ENCODE assay signal across 8 cellular contexts in the genomic region with DNA sequence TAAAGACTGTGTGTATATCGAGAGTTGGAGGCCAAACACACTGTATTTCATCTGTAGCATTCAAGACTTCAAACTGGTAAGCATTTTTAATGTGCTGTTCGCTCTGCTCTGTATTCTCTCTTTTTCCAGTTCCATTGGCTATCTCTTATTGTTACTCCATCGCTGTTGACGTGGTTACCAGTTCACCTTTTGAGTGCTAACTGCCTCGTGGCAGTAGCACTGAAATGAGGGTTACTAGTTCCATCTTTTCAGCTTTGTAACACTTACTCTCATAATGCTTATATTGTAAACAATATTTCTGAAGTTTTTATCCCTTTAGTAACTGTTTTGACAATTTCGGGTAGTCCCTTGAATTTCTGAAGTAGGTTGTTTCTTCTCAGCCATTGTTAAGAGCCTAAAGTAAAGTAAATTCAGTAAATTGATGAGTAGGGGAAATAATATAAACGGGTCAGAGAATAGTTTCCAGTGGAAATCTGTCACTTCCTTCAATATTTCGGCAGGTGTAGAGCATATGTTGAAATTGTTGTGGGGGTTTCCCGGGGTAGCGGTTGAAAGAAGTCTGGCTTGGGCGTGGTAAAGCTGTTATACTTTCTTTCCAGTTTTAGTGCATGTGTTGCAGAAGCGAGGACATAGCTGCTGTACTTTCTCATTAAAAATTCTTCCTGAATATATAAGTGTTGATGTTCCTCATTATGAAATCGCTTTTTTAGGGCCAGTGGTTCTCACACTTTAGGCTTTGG.
DNase-seq lines count a peak whose midpoint lies in the region; ATAC-seq lines count a peak whose summit lies in the region.
"Not testable (repeated sequence)": the region's sequence is repeated elsewhere in the genome, so short reads cannot be mapped to it uniquely, and the experiment has no call there.

No MANE protein-coding gene starts in this region.

- not testable (repeated sequence) for H3K9me3 Mint-ChIP-seq in activated T-cell treated with anti-CD3 and anti-CD28 coated beads, Interleukin-2, amount 50 U/mL, for 4 hours; effector memory CD8-positive, alpha-beta T cell; stimulated activated naive CD8-positive, alpha-beta T cell treated with anti-CD3 and anti-CD28 coated beads, Interleukin-15, amount 100 ng/mL, for 72 hours

- ATAC-seq in GM18511 (IDR thresholded peaks at IDR 0.05; ENCODE audit: unreplicated experiment) (peak; percentile 70), GM21447 (IDR thresholded peaks at IDR 0.05; ENCODE audit: unreplicated experiment) (peak; percentile 66), HG02678 (IDR thresholded peaks at IDR 0.05; ENCODE audit: unreplicated experiment) (peak; percentile 70), HG03108 (IDR thresholded peaks at IDR 0.05; ENCODE audit: unreplicated experiment) (peak; percentile 46)
- peak; percentile 65 to 71 for ATAC-seq in activated T-cell treated with anti-CD3 and anti-CD28 coated beads, Interleukin-2, amount 50 U/mL, for 4 hours
- peak; percentile 78 for ATAC-seq in effector memory CD8-positive, alpha-beta T cell (replicated peaks)
- ATAC-seq in stimulated activated naive CD8-positive, alpha-beta T cell treated with anti-CD3 and anti-CD28 coated beads, Interleukin-15, amount 100 ng/mL, for 72 hours, result peak; percentile 66

- H3K36me3 Mint-ChIP-seq in activated T-cell treated with anti-CD3 and anti-CD28 coated beads, Interleukin-2, amount 50 U/mL, for 4 hours (ENCODE audit: insufficient read depth); effector memory CD8-positive, alpha-beta T cell (ENCODE audit: insufficient read depth): not testable (repeated sequence)

- H3K27me3 Mint-ChIP-seq in activated T-cell treated with anti-CD3 and anti-CD28 coated beads, Interleukin-2, amount 50 U/mL, for 4 hours (ENCODE audit: low read depth); effector memory CD8-positive, alpha-beta T cell; stimulated activated naive CD8-positive, alpha-beta T cell treated with anti-CD3 and anti-CD28 coated beads, Interleukin-15, amount 100 ng/mL, for 72 hours: not testable (repeated sequence)

- DNase-seq in NAMALWA (ENCODE audit: low spot score), result peak; percentile 77
- not testable (repeated sequence) for DNase-seq in activated T-cell treated with anti-CD3 and anti-CD28 coated beads, Interleukin-2, amount 50 U/mL, for 4 hours; effector memory CD8-positive, alpha-beta T cell; stimulated activated naive CD8-positive, alpha-beta T cell treated with anti-CD3 and anti-CD28 coated beads, Interleukin-15, amount 100 ng/mL, for 72 hours

- H3K4me1 Mint-ChIP-seq in activated T-cell treated with anti-CD3 and anti-CD28 coated beads, Interleukin-2, amount 50 U/mL, for 4 hours (ENCODE audit: low read depth); effector memory CD8-positive, alpha-beta T cell (ENCODE audit: low read depth in 2 of 2); stimulated activated naive CD8-positive, alpha-beta T cell treated with anti-CD3 and anti-CD28 coated beads, Interleukin-15, amount 100 ng/mL, for 72 hours: not testable (repeated sequence)

- H3K27ac Mint-ChIP-seq in effector memory CD8-positive, alpha-beta T cell, result peak overlapping the region in 1 of 2 donors; percentile 25
- H3K27ac Mint-ChIP-seq in stimulated activated naive CD8-positive, alpha-beta T cell treated with anti-CD3 and anti-CD28 coated beads, Interleukin-15, amount 100 ng/mL, for 72 hours, result not testable (repeated sequence)

- H3K4me3 Mint-ChIP-seq in activated T-cell treated with anti-CD3 and anti-CD28 coated beads, Interleukin-2, amount 50 U/mL, for 4 hours; effector memory CD8-positive, alpha-beta T cell; stimulated activated naive CD8-positive, alpha-beta T cell treated with anti-CD3 and anti-CD28 coated beads, Interleukin-15, amount 100 ng/mL, for 72 hours: not testable (repeated sequence)
